Comparison of ENCODE assay signal across 9 cellular contexts in the genomic region with DNA sequence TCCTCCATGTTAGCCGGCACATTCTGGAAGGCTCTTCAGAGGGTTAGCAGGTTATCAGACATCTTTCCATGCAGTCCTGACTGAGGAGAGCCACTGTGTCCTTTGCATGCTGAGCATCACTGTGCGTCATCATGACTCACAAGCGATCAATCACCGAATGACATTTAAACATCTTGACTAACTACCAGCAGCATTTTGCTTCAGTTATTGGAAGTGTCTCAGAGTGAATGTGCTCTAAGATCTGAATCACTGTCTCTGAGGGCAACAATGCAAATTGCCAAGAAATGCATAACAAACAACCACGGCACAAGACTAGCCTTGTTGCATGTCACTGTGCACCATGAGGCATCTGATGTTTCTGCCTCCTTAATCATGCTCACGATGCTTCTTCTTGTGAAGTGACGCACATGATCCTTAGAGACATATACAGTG. TPM values are rescaled to one million over a fixed set of nuclear protein-coding genes. Genes with fewer than 3 reads are reported as not detected.
A peak's percentile ranks its signal among the peaks of the same experiment; 100 is the strongest.
DNase-seq lines count a peak whose midpoint lies in the region; FAIRE-seq and TF ChIP-seq lines count a peak whose summit lies in the region.
"Had no signal": no experiment of that assay in that cellular context is flagged by ENCODE, and none has a peak within 500 bp of the region (broad histone marks: within the 10 kb centered on the region; RNA-seq: fewer than 3 reads in every experiment).

No MANE protein-coding gene starts in this region.

- FAIRE-seq in H54 (lab: Jason Lieb, UNC) = peak; percentile 98
- FAIRE-seq: small intestine had no signal

- no peak for TF ChIP-seq POLR2A in H54 (IDR thresholded peaks at IDR 0.05; ENCODE audit: low read depth, low read length)

- DNase-seq in H54 (ENCODE audit: insufficient read length, low spot score) (peak; percentile 26), RPMI7951 (ENCODE audit: low read depth) (peak; percentile 99), epithelial cell of prostate (ENCODE audit: low read depth, low spot score) (peak; percentile 88), NCI-H524 (lab: John Stamatoyannopoulos, UW) (no peak), SW480 (ENCODE audit: low spot score) (no peak), cortex of kidney (lab: John Stamatoyannopoulos, UW) (no peak)
- peak; percentile 51 to 60 for DNase-seq in stimulated activated CD8-positive, alpha-beta memory T cell treated with anti-CD3 and anti-CD28 coated beads, Interleukin-15, amount 100 ng/mL, for 48 hours (ENCODE audit: low read depth in 2 of 2)
- DNase-seq: NCI-H1417 treated with DMSO at 0.1 percent for 48 hours, small intestine had no signal

- peak overlapping the region; percentile 26 for H3K27ac ChIP-seq in epithelial cell of prostate

RNA-seq across cellular contexts. Expression of a gene that starts 18.3 kb away (rescaled TPM):
- 0.29 and 0.36 TPM in 2 replicates for total RNA-seq in RPMI7951 (2014; rRNA removed; shearing (Covaris generic))

RNA-seq across cellular contexts. Expression of a gene that starts 44.6 kb away (rescaled TPM):
- total RNA-seq in RPMI7951 (2014; rRNA removed; shearing (Covaris generic)) = 0.39 TPM in 1 of 2 replicates, not detected in the other

Comparison
In these comparisons a context has a peak if more than half of its experiments do, and no peak if none do; other contexts are left out.
1. DNase-seq: peak in H54 (single experiment), RPMI7951 (single experiment), epithelial cell of prostate (single experiment) and stimulated activated CD8-positive, alpha-beta memory T cell treated with anti-CD3 and anti-CD28 coated beads, Interleukin-15, amount 100 ng/mL, for 48 hours (2 of 2); none in NCI-H524 (0 of 2), SW480 (single experiment) and cortex of kidney (single experiment).